8 cellular contexts compared by ENCODE assay signal in the genomic region with DNA sequence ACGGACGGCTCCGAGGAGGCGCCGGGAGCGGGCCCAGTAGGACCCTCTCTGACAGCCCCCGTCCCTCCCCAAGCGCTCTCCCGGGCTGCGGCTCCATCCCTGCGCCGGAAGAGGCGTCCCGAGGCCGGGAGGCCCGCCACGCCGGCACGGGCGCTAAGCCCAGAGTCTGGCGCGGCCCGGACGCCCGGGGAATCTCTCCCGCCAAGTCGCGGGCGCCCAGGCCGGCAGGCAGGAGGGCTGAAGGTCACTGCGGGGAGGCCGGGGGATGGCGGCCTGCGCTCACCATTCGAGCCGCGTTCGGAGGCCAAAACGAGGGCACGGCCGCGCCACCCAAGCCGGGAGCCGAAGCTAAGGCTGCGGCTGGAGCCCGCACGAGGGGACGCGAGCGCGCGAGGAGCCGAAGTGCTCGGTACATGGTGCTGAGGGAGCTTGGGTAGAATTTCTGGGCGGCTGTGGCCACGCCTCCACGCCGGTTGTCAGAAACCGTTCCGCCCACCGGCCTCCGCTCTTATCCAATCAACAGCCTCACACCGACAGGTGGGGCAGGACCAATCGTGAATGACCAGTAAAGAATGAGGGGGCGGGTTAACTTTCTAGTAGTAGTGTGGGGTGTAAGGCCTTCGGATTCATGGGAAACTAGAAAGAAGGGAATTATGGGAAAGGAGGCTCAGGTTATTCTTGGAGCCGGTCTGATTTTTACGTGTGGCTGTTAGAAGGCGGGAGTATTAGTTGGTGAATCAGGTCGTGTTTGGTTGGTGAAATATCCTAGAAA. TPM values are rescaled to one million over a fixed set of nuclear protein-coding genes. Genes with fewer than 3 reads are reported as not detected.
DNase-seq lines count a peak whose midpoint lies in the region; ATAC-seq and TF ChIP-seq lines count a peak whose summit lies in the region.

A gene (minus strand): TSS at position 448 of the 772 bp plus-strand sequence. CDS start 33 bp downstream, at position 415.

- H3K4me3 ChIP-seq in dorsolateral prefrontal cortex (peak within 1 kb of the TSS; percentile 63 to 100 (median 89)), liver (ENCODE audit: low read depth in 1 of 3, low read length in 3 of 3) (peak within 1 kb of the TSS; percentile 59 to 95 (median 90))

- H3K4me3 Mint-ChIP-seq in CD14-positive monocyte: peak within 1 kb of the TSS; percentile 81 to 92

- H3K27ac ChIP-seq in dorsolateral prefrontal cortex: peak within 1 kb of the TSS; percentile 4 to 92 (median 84)
- H3K27ac ChIP-seq in liver (ENCODE audit: low read depth in 1 of 2, low read length in 2 of 2): peak within 1 kb of the TSS; percentile 86 to 96

- intact Hi-C loops in CD14-positive monocyte (cut with micrococcal nuclease): loop anchor here (5.0 to 10.0 kb wide), 4 partner anchors 118 to 475 kb away; a partner anchor contains a TSS
- intact Hi-C loops in dorsolateral prefrontal cortex (cut with DNase I): loop anchor here (5.0 kb wide), 1 partner anchor 123 kb away; a partner anchor contains a TSS

- no peak for TF ChIP-seq CTCF in CD14-positive monocyte (IDR thresholded peaks at IDR 0.05)
- TF ChIP-seq CTCF in dorsolateral prefrontal cortex (IDR thresholded peaks at IDR 0.05 in 54 of 56, conservative IDR thresholded peaks at IDR 0.05 in 2 of 56; ENCODE audit: low read depth in 1 of 56, partially characterized antibody in 56 of 56): peak in 39 of 56 donors; percentile 6 to 67 (median 35)
- no peak for TF ChIP-seq CTCF in liver (IDR thresholded peaks at IDR 0.05; ENCODE audit: low read depth, low read length, missing input control)

- H3K36me3 Mint-ChIP-seq in CD14-positive monocyte: peaks cover 12 to 17% of the 10 kb centered on the region in 2 donors

- H3K9me3 ChIP-seq in liver (ENCODE audit: control insufficient read depth in 4 of 4, low read length in 3 of 4): no peaks in the 10 kb centered on the region

- no peaks in the 10 kb centered on the region for H3K27me3 ChIP-seq in dorsolateral prefrontal cortex
- H3K27me3 ChIP-seq in liver (ENCODE audit: control insufficient read depth in 4 of 4, insufficient read depth in 4 of 4, low read length in 3 of 4): no peaks in the 10 kb centered on the region

- H3K9ac ChIP-seq in liver (ENCODE audit: low read depth in 1 of 2, low read length in 2 of 2): peak within 1 kb of the TSS; percentile 89 to 94

- ATAC-seq in GM19397 (IDR thresholded peaks at IDR 0.05; ENCODE audit: unreplicated experiment) (peak; percentile 99), HG03571 (IDR thresholded peaks at IDR 0.05; ENCODE audit: unreplicated experiment) (peak; percentile 99)

- H3K36me3 ChIP-seq in liver (ENCODE audit: control insufficient read depth in 4 of 4, insufficient read depth in 3 of 4, low read depth in 1 of 4, low read length in 3 of 4): peaks cover 0 to 11% (median 3%) of the 10 kb centered on the region in 4 donors

- peak within 1 kb of the TSS; percentile 55 to 82 (median 79) for H3K27ac Mint-ChIP-seq in CD14-positive monocyte

- H3K9me3 Mint-ChIP-seq in CD14-positive monocyte: no peaks in the 10 kb centered on the region

- peak; percentile 91 for DNase-seq in CD14-positive monocyte (ENCODE audit: low spot score)
- DNase-seq in NCI-H82 (lab: John Stamatoyannopoulos, UW): peak; percentile 100
- DNase-seq in activated CD4-positive, alpha-beta T cell treated with anti-CD3 and anti-CD28 coated beads, Interleukin-2, amount 50 U/mL, for 48 hours: peak; percentile 93 to 94
- DNase-seq in dorsolateral prefrontal cortex: peak; percentile 89 to 99 (median 98)
- peak; percentile 95 for DNase-seq in stimulated activated CD4-positive, alpha-beta T cell treated with anti-CD3 and anti-CD28 coated beads, Interleukin-4, amount 100 ng/mL, for 24 hours

- peaks cover 16 to 20% (median 17%) of the 10 kb centered on the region in 3 donors for H3K27me3 Mint-ChIP-seq in CD14-positive monocyte (ENCODE audit: low read depth in 3 of 3)

- WGBS in liver: under 1% methylated on average over 70 of the region's 70 CpGs

- peaks cover 4 to 47% (median 12%) of the 10 kb centered on the region in 4 donors for H3K4me1 ChIP-seq in liver (ENCODE audit: control insufficient read depth in 4 of 4, insufficient read depth in 4 of 4, low read length in 3 of 4)

- TF ChIP-seq RAD21 in liver (IDR thresholded peaks at IDR 0.05): peak; percentile 33 to 40

- peaks cover 14% of the 10 kb centered on the region for H3K4me1 Mint-ChIP-seq in CD14-positive monocyte

TF ChIP-seq in liver, 16 proteins besides CTCF, POLR2A, EP300 and RAD21:
- TF ChIP-seq, protein P1, sequence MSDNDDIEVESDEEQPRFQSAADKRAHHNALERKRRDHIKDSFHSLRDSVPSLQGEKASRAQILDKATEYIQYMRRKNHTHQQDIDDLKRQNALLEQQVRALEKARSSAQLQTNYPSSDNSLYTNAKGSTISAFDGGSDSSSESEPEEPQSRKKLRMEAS (IDR thresholded peaks at IDR 0.05): peak; percentile 57
- TF ChIP-seq RXRA (IDR thresholded peaks at IDR 0.05) (peak; percentile 34 to 68), GABPA (IDR thresholded peaks at IDR 0.05 in 1 of 2, conservative IDR thresholded peaks at IDR 0.05 in 1 of 2) (peak in 1 of 2 donors; percentile 53), HNF4G (IDR thresholded peaks at IDR 0.05) (peak; percentile 33), EGR1 (IDR thresholded peaks at IDR 0.05; ENCODE audit: low read depth in 2 of 2) (peak; percentile 95 to 99), NR2F2 (IDR thresholded peaks at IDR 0.05) (no peak), YY1 (IDR thresholded peaks at IDR 0.05) (peak; percentile 95), TAF1 (conservative IDR thresholded peaks at IDR 0.05) (peak; percentile 93), FOXA1 (IDR thresholded peaks at IDR 0.05) (peak; percentile 40), SP1 (IDR thresholded peaks at IDR 0.05) (peak; percentile 87), FOXA2 (IDR thresholded peaks at IDR 0.05) (peak; percentile 31), HNF4A (conservative IDR thresholded peaks at IDR 0.05) (peak; percentile 56 to 62), JUND (IDR thresholded peaks at IDR 0.05) (peak; percentile 60 to 65)
- TF ChIP-seq, protein P2, sequence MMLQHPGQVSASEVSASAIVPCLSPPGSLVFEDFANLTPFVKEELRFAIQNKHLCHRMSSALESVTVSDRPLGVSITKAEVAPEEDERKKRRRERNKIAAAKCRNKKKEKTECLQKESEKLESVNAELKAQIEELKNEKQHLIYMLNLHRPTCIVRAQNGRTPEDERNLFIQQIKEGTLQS (IDR thresholded peaks at IDR 0.05): no peak
- TF ChIP-seq, protein P3, sequence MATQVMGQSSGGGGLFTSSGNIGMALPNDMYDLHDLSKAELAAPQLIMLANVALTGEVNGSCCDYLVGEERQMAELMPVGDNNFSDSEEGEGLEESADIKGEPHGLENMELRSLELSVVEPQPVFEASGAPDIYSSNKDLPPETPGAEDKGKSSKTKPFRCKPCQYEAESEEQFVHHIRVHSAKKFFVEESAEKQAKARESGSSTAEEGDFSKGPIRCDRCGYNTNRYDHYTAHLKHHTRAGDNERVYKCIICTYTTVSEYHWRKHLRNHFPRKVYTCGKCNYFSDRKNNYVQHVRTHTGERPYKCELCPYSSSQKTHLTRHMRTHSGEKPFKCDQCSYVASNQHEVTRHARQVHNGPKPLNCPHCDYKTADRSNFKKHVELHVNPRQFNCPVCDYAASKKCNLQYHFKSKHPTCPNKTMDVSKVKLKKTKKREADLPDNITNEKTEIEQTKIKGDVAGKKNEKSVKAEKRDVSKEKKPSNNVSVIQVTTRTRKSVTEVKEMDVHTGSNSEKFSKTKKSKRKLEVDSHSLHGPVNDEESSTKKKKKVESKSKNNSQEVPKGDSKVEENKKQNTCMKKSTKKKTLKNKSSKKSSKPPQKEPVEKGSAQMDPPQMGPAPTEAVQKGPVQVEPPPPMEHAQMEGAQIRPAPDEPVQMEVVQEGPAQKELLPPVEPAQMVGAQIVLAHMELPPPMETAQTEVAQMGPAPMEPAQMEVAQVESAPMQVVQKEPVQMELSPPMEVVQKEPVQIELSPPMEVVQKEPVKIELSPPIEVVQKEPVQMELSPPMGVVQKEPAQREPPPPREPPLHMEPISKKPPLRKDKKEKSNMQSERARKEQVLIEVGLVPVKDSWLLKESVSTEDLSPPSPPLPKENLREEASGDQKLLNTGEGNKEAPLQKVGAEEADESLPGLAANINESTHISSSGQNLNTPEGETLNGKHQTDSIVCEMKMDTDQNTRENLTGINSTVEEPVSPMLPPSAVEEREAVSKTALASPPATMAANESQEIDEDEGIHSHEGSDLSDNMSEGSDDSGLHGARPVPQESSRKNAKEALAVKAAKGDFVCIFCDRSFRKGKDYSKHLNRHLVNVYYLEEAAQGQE (IDR thresholded peaks at IDR 0.05): peak; percentile 91
- TF ChIP-seq, protein P4, sequence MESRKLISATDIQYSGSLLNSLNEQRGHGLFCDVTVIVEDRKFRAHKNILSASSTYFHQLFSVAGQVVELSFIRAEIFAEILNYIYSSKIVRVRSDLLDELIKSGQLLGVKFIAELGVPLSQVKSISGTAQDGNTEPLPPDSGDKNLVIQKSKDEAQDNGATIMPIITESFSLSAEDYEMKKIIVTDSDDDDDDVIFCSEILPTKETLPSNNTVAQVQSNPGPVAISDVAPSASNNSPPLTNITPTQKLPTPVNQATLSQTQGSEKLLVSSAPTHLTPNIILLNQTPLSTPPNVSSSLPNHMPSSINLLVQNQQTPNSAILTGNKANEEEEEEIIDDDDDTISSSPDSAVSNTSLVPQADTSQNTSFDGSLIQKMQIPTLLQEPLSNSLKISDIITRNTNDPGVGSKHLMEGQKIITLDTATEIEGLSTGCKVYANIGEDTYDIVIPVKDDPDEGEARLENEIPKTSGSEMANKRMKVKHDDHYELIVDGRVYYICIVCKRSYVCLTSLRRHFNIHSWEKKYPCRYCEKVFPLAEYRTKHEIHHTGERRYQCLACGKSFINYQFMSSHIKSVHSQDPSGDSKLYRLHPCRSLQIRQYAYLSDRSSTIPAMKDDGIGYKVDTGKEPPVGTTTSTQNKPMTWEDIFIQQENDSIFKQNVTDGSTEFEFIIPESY (IDR thresholded peaks at IDR 0.05): peak; percentile 80
TF ChIP-seq in liver: peak in this region for 14.

RNA-seq across cellular contexts. Expression of the gene that starts here (rescaled TPM):
- polyA plus RNA-seq in CD14-positive monocyte: 10 to 100 TPM; 32.5 to 34.9 TPM
- 10 to 100 TPM; 31.3 to 78.1 (median 59.0) TPM for total RNA-seq in dorsolateral prefrontal cortex
- total RNA-seq in liver: 100 to 1,000 TPM in 1 of 2 donors, 10 to 100 TPM in 1; 68.3 to 140 TPM
- polyA plus RNA-seq in liver: 100 to 1,000 TPM in 1 of 2 donors, 10 to 100 TPM in 1; 99.6 to 145 TPM

Comparison
In these comparisons a context has a peak if more than half of its experiments do, and no peak if none do; other contexts are left out.
1. Peak in every context shown above with its lines: DNase-seq, ATAC-seq, H3K4me3 ChIP-seq and H3K27ac ChIP-seq.
2. CTCF ChIP-seq: peak in dorsolateral prefrontal cortex (39 of 56); none in CD14-positive monocyte (single experiment) and liver (single experiment).